1 cellular context compared by ENCODE assay signal in genomic region chr16:30761928-30762902, GRCh38.
A peak's percentile ranks its signal among the peaks of the same experiment; 100 is the strongest.
TF ChIP-seq lines count a peak whose summit lies in the region.

TSS of gene CFAP119 (minus strand) at chr16:30762062. CDS start at chr16:30761748, 314 bp downstream.
TSS of gene RNF40 (plus strand) at chr16:30762322. CDS start at chr16:30762546, 224 bp downstream.

TF ChIP-seq in A549, 52 proteins besides CTCF, POLR2A, EP300 and RAD21 (continued from another document):
- TF ChIP-seq PBX3 (IDR thresholded peaks at IDR 0.05) (no peak), FOSL2 (IDR thresholded peaks at IDR 0.05) (no peak), FOSL2 (CRISPR knock-in tag; IDR thresholded peaks at IDR 0.05) (no peak), HOXB13 (CRISPR knock-in tag; IDR thresholded peaks at IDR 0.05; ENCODE audit: low read depth) (no peak), ESRRA (IDR thresholded peaks at IDR 0.05; ENCODE audit: borderline replicate concordance, low read length) (no peak), SMC3 (IDR thresholded peaks at IDR 0.05) (no peak), KDM5A (IDR thresholded peaks at IDR 0.05) (peak; percentile 79), CHD4 (IDR thresholded peaks at IDR 0.05; ENCODE audit: borderline replicate concordance) (no peak), NPAS2 (CRISPR knock-in tag; IDR thresholded peaks at IDR 0.05; ENCODE audit: borderline replicate concordance) (no peak), TFCP2L1 (CRISPR knock-in tag; IDR thresholded peaks at IDR 0.05) (no peak), CEBPB (IDR thresholded peaks at IDR 0.05) (0 out of 4 replicates have a peak, but pooled peaks of 1 of the 2 experiments have one; percentile 20), GATA3 (IDR thresholded peaks at IDR 0.05; ENCODE audit: borderline replicate concordance) (no peak), HES2 (IDR thresholded peaks at IDR 0.05) (no peak), NR3C1 (IDR thresholded peaks at IDR 0.05) (no peak), CHD2 (IDR thresholded peaks at IDR 0.05; ENCODE audit: low read length, partially characterized antibody) (no peak), ZNF302 (CRISPR knock-in tag; IDR thresholded peaks at IDR 0.05) (no peak), BHLHE40 (IDR thresholded peaks at IDR 0.05; ENCODE audit: low read depth, low read length) (no peak), ZFP36 (IDR thresholded peaks at IDR 0.05; ENCODE audit: borderline replicate concordance, partially characterized antibody) (no peak), USF2 (IDR thresholded peaks at IDR 0.05) (no peak), ZC3H11A (IDR thresholded peaks at IDR 0.05) (no peak), NFE2L2 (conservative IDR thresholded peaks at IDR 0.05; ENCODE audit: low read length) (no peak), CBX2 (IDR thresholded peaks at IDR 0.05; ENCODE audit: borderline replicate concordance, low read depth) (no peak), FOSB (CRISPR knock-in tag; IDR thresholded peaks at IDR 0.05) (no peak), JUN (IDR thresholded peaks at IDR 0.05) (peak in 1 of 2 experiments; percentile 78; a peak in 4 of 5 replicates), CBX8 (IDR thresholded peaks at IDR 0.05) (no peak), JUNB (IDR thresholded peaks at IDR 0.05) (no peak), HOXB5 (CRISPR knock-in tag; IDR thresholded peaks at IDR 0.05) (no peak), RARB (CRISPR knock-in tag; IDR thresholded peaks at IDR 0.05) (no peak), RFX5 (IDR thresholded peaks at IDR 0.05) (peak; percentile 58), TP53 (CRISPR knock-in tag; IDR thresholded peaks at IDR 0.05) (no peak), REST (IDR thresholded peaks at IDR 0.05) (no peak), HDAC2 (IDR thresholded peaks at IDR 0.05) (no peak), KDM1A (IDR thresholded peaks at IDR 0.05; ENCODE audit: low read depth) (no peak; the same call in 1 of the 2 replicates)
